In the genomic region with DNA sequence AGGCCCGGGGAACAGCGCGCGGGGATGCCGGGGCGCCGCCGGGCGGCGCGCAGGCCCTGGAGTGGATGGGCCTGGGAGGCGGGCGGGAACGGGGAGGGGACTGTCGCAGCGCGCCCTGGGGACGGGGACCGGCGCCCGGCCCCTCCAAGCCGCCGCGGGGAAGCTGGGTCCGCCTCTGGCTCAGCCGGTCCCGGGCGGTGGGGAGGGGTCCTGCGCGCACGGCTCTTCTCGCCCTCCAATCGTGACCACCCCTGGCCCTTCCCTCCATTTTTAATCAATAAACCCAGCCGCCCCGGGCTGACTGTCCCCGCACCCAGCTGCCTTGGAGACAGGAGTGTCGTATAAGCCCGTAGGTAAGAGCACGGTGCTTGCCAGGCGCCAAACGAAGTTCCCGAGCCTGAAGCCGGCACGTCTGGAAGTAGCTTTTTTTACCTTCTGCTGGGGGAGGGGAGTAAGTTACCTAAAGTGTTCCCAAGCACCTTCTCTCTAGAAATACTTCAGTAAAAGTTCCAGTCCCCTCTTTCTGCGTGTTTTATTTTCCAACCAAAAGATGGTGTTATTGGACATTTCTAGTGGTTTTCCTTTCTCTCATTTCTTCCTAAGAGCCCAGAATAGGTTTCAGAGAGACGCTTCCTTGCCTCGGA, we compare ENCODE assay signal across 1 cellular context.
TF ChIP-seq lines count a peak whose summit lies in the region.

No MANE protein-coding gene starts in this region.

TF ChIP-seq in GM12878, 131 proteins besides CTCF, POLR2A, EP300 and RAD21 (continued from another document):
- TF ChIP-seq, protein P1, sequence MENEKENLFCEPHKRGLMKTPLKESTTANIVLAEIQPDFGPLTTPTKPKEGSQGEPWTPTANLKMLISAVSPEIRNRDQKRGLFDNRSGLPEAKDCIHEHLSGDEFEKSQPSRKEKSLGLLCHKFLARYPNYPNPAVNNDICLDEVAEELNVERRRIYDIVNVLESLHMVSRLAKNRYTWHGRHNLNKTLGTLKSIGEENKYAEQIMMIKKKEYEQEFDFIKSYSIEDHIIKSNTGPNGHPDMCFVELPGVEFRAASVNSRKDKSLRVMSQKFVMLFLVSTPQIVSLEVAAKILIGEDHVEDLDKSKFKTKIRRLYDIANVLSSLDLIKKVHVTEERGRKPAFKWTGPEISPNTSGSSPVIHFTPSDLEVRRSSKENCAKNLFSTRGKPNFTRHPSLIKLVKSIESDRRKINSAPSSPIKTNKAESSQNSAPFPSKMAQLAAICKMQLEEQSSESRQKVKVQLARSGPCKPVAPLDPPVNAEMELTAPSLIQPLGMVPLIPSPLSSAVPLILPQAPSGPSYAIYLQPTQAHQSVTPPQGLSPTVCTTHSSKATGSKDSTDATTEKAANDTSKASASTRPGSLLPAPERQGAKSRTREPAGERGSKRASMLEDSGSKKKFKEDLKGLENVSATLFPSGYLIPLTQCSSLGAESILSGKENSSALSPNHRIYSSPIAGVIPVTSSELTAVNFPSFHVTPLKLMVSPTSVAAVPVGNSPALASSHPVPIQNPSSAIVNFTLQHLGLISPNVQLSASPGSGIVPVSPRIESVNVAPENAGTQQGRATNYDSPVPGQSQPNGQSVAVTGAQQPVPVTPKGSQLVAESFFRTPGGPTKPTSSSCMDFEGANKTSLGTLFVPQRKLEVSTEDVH (IDR thresholded peaks at IDR 0.05; ENCODE audit: low read depth, partially characterized antibody) = no peak
- TF ChIP-seq LARP7 (IDR thresholded peaks at IDR 0.05) = peak; percentile 67; the same call in 1 of the 2 replicates
